Comparison of ENCODE assay signal across 1 cellular context in the genomic region with DNA sequence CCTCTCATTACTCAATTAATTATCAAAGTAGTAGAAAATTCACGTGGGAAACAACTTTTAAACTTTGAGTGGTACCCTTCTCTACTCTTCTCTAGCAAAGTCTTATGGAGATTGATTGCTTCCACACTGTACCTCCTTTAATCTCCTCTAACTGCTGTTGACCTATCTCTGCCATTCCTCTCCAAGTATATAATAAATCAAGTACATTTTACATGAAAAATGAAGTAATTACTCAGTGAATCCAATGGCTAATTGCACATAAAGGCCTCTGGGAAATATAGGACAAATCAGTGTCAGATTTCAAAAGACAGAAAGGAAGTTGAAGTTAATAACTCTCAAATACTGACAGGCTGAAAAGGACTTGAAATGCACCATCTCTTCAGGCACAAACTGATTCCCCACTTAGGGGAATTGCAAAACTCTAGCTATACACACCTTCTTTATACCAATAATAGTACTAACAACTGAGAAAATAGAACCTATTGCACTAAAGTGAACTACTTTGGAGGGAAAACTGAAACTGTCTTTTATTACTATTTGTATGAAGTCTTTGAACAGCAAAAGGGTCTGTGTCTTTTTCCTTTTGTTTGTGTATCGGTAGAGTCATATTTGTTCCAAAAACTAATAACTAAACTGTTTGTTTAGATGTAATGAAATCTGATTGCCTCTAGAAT.
TF ChIP-seq lines count a peak whose summit lies in the region.

No MANE protein-coding gene starts in this region.

TF ChIP-seq in WTC11, 78 proteins besides CTCF, POLR2A, EP300 and RAD21 (continued from another document):
- TF ChIP-seq NR3C1 (CRISPR knock-in tag; conservative IDR thresholded peaks at IDR 0.05; ENCODE audit: low read depth) (no peak), ETV6 (CRISPR knock-in tag; IDR thresholded peaks at IDR 0.05) (no peak), ATF1 (CRISPR knock-in tag; IDR thresholded peaks at IDR 0.05) (no peak), ZNF396 (CRISPR knock-in tag; IDR thresholded peaks at IDR 0.05; ENCODE audit: borderline replicate concordance) (no peak), GTF2I (CRISPR knock-in tag; conservative IDR thresholded peaks at IDR 0.05) (no peak), TEAD4 (CRISPR knock-in tag; IDR thresholded peaks at IDR 0.05) (no peak), FOXJ3 (CRISPR knock-in tag; IDR thresholded peaks at IDR 0.05; ENCODE audit: borderline replicate concordance) (no peak), NR2C2 (CRISPR knock-in tag; IDR thresholded peaks at IDR 0.05) (no peak)
- TF ChIP-seq, protein P1, sequence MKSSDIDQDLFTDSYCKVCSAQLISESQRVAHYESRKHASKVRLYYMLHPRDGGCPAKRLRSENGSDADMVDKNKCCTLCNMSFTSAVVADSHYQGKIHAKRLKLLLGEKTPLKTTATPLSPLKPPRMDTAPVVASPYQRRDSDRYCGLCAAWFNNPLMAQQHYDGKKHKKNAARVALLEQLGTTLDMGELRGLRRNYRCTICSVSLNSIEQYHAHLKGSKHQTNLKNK (CRISPR knock-in tag; IDR thresholded peaks at IDR 0.05) = no peak
- TF ChIP-seq, protein P2, sequence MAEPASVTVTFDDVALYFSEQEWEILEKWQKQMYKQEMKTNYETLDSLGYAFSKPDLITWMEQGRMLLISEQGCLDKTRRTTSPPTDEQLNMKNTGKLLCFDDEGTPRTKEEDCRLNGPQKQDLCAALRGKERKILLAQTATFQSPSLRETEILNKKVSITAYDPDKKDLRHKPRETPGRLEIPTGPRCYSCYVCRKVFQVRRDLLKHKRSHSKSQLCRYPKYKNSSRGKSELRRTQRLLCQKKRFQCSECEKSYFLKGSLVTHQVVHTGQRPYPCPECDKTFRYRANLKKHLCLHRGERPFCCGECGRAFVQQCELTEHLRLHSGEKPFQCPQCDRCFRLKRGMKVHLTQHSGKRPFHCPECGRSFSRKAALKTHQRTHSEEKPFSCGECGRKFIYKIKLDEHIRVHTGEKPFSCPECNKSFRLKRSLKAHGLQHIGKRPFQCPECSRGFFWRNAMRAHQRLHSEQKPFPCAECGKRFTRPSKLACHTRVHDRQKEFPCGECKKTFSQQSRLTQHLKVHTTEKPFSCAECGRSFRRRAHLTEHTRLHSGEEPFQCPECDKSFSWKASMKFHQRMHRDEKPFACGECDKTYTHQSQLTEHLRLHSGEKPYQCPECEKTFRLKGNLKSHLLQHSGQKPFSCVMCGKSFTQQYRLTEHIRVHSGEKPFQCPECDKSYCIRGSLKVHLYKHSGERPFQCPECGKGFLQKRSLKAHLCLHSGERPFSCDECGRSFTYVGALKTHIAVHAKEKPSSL (CRISPR knock-in tag; conservative IDR thresholded peaks at IDR 0.05) = no peak
- TF ChIP-seq, protein P3, sequence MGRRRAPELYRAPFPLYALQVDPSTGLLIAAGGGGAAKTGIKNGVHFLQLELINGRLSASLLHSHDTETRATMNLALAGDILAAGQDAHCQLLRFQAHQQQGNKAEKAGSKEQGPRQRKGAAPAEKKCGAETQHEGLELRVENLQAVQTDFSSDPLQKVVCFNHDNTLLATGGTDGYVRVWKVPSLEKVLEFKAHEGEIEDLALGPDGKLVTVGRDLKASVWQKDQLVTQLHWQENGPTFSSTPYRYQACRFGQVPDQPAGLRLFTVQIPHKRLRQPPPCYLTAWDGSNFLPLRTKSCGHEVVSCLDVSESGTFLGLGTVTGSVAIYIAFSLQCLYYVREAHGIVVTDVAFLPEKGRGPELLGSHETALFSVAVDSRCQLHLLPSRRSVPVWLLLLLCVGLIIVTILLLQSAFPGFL (CRISPR knock-in tag; IDR thresholded peaks at IDR 0.05; ENCODE audit: borderline replicate concordance) = no peak
- TF ChIP-seq, protein P4, sequence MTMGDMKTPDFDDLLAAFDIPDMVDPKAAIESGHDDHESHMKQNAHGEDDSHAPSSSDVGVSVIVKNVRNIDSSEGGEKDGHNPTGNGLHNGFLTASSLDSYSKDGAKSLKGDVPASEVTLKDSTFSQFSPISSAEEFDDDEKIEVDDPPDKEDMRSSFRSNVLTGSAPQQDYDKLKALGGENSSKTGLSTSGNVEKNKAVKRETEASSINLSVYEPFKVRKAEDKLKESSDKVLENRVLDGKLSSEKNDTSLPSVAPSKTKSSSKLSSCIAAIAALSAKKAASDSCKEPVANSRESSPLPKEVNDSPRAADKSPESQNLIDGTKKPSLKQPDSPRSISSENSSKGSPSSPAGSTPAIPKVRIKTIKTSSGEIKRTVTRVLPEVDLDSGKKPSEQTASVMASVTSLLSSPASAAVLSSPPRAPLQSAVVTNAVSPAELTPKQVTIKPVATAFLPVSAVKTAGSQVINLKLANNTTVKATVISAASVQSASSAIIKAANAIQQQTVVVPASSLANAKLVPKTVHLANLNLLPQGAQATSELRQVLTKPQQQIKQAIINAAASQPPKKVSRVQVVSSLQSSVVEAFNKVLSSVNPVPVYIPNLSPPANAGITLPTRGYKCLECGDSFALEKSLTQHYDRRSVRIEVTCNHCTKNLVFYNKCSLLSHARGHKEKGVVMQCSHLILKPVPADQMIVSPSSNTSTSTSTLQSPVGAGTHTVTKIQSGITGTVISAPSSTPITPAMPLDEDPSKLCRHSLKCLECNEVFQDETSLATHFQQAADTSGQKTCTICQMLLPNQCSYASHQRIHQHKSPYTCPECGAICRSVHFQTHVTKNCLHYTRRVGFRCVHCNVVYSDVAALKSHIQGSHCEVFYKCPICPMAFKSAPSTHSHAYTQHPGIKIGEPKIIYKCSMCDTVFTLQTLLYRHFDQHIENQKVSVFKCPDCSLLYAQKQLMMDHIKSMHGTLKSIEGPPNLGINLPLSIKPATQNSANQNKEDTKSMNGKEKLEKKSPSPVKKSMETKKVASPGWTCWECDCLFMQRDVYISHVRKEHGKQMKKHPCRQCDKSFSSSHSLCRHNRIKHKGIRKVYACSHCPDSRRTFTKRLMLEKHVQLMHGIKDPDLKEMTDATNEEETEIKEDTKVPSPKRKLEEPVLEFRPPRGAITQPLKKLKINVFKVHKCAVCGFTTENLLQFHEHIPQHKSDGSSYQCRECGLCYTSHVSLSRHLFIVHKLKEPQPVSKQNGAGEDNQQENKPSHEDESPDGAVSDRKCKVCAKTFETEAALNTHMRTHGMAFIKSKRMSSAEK (CRISPR knock-in tag; IDR thresholded peaks at IDR 0.05; ENCODE audit: borderline replicate concordance) = no peak
